Comparison of ENCODE assay signal across 27 cellular contexts in the genomic region with DNA sequence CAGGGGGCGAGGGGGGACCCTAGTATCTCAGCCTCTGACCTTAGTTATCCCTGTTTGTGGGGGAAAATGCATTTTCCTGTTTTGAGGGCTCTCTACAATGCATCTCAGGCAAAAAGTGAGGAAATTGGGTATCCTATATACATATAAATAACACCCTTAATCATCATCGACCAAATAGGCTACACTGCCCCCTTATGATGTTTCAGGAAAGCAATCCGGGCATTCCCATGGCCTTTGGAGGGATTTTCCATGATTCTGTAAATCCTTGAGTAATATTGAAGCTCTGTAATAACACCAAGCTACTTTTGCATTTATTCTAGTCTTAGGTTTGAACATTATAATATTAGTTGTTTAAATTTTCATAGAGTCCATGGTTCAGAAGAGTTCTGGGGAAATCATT.
DNase-seq lines count a peak whose midpoint lies in the region; ATAC-seq, FAIRE-seq and TF ChIP-seq lines count a peak whose summit lies in the region.
"Had no signal": no experiment of that assay in that cellular context is flagged by ENCODE, and none has a peak within 500 bp of the region (broad histone marks: within the 10 kb centered on the region; RNA-seq: fewer than 3 reads in every experiment).

No MANE protein-coding gene starts in this region.

- H3K27ac ChIP-seq in H1 (ENCODE audit: low read depth, low read length) = no peak overlapping the region
- H3K27ac ChIP-seq: BLaER1, body of pancreas, esophagus muscularis mucosa, HL-60, skin epidermis, VCaP had no signal

- no peak overlapping the region for H4K91ac ChIP-seq in H1 (replicated peaks; ENCODE audit: insufficient read length, low read length)

- POLR2A ChIA-PET in H1 (lab: Charles Lee; ENCODE audit: partially characterized antibody) = no interaction called here

- no peak overlapping the region for H3K4me2 ChIP-seq in H1 (ENCODE audit: insufficient read depth in 1 of 2, low read depth in 2 of 2, low read length in 2 of 2)
- H3K4me2 ChIP-seq: BLaER1 had no signal

- H3K4me1 ChIP-seq in H1 (replicated peaks in 1 of 4; ENCODE audit: control insufficient read depth in 3 of 4, insufficient read depth in 4 of 4, low read length in 3 of 4) = peaks cover 0 to 3% (median 0%) of the 10 kb centered on the region in 4 experiments; a peak in 2 of 7 replicates
- H3K4me1 ChIP-seq: BLaER1, body of pancreas, esophagus muscularis mucosa had no signal

- no peaks in the 10 kb centered on the region for H3K79me2 ChIP-seq in H1 (ENCODE audit: control insufficient read depth in 1 of 2, insufficient read depth in 2 of 2, low read length in 2 of 2)

- ATAC-seq in HG03432 (IDR thresholded peaks at IDR 0.05; ENCODE audit: unreplicated experiment) (no peak), GM19395 (IDR thresholded peaks at IDR 0.05; ENCODE audit: unreplicated experiment) (no peak)
- no peak for ATAC-seq in stimulated activated naive B cell treated with anti-CD40 and anti-IgM and Interleukin-4, amounts not matched to agents 10 μg/mL and 1 μg/mL and 100 μg/mL, for 72 hours (replicated peaks)
- ATAC-seq: activated naive CD8-positive, alpha-beta T cell treated with anti-CD3 and anti-CD28 coated beads, Interleukin-2, amount 50 U/mL, for 24 hours; body of pancreas; naive thymus-derived CD8-positive, alpha-beta T cell had no signal

- no peaks in the 10 kb centered on the region for H3K4me1 Mint-ChIP-seq in stimulated activated naive B cell treated with anti-CD40 and anti-IgM and Interleukin-4, amounts not matched to agents 10 μg/mL and 1 μg/mL and 100 μg/mL, for 72 hours
- H3K4me1 Mint-ChIP-seq: activated naive CD8-positive, alpha-beta T cell treated with anti-CD3 and anti-CD28 coated beads, Interleukin-2, amount 50 U/mL, for 24 hours; naive thymus-derived CD8-positive, alpha-beta T cell had no signal

- CTCF ChIA-PET in H1 (lab: Charles Lee; ENCODE audit: partially characterized antibody) = interaction anchor here (0.7 to 4.1 kb wide), 19 partner anchors 8 to 625 kb away, joined by 3 to 16 read pairs (median 3); no protein-coding TSS in a partner anchor

- H3K23me2 ChIP-seq in H1 (ENCODE audit: low read depth, low read length) = no peaks in the 10 kb centered on the region

- TF ChIP-seq EP300 in H1 (IDR thresholded peaks at IDR 0.05; ENCODE audit: borderline replicate concordance in 1 of 2, low read depth in 2 of 2, low read length in 2 of 2) = no peak

- no peaks in the 10 kb centered on the region for H3K27me3 ChIP-seq in H1 (replicated peaks in 1 of 4; ENCODE audit: control insufficient read depth in 3 of 4, extremely low read depth in 1 of 4, insufficient read depth in 3 of 4, low read length in 3 of 4)
- H3K27me3 ChIP-seq: BLaER1, body of pancreas had no signal

- H2AFZ ChIP-seq in H1 (ENCODE audit: low read length) = peak overlapping the region; percentile 35; the same call in 1 of the 2 replicates

- H4K8ac ChIP-seq in H1 (ENCODE audit: extremely low read depth, insufficient read depth, low read length) = no peak overlapping the region

- 77% methylated on average over 3 of the region's 3 CpGs; no CpG with 5 or more reads in 1 of the 2 experiments for WGBS in H1 (ENCODE audit: extremely low coverage in 1 of 2, insufficient coverage in 1 of 2, insufficient read length in 1 of 2, insufficient replicate concordance in 2 of 2, low coverage in 1 of 2, low lambda C conversion rate in 2 of 2, missing lambda C conversion rate in 1 of 2), 2 experiments

- peak; percentile 7 for DNase-seq in ELR (ENCODE audit: low read depth)
- no peak for DNase-seq in LNCaP clone FGC (ENCODE audit: low read depth)
- DNase-seq in H1 (ENCODE audit: low read depth in 1 of 2, low spot score in 2 of 2) = no peak
- DNase-seq in iPS-NIHi7 (ENCODE audit: extremely low spot score) = peak; percentile 37
- no peak for DNase-seq in head of caudate nucleus
- DNase-seq in stimulated activated naive B cell treated with anti-CD40 and anti-IgM and Interleukin-4, amounts not matched to agents 10 μg/mL and 1 μg/mL and 100 μg/mL, for 72 hours = no peak
- DNase-seq: ACHN; activated CD4-positive, alpha-beta T cell treated with anti-CD3 and anti-CD28 coated beads for 48 hours; activated naive CD8-positive, alpha-beta T cell treated with anti-CD3 and anti-CD28 coated beads, Interleukin-2, amount 50 U/mL, for 24 hours; activated T-cell treated with anti-CD3 and anti-CD28 coated beads, Interleukin-2, amount 50 U/mL, for 48 hours; body of pancreas; DMS153; effector CD8-positive, alpha-beta T cell; kidney; MV-4-11; naive thymus-derived CD8-positive, alpha-beta T cell; NCI-H510A; OCI-M1; stimulated activated CD4-positive, alpha-beta T cell treated with anti-CD3 and anti-CD28 coated beads, Interleukin-1b, Interleukin-23, amount 100 ng/mL, for 48 hours had no signal

- no peak overlapping the region for H3K56ac ChIP-seq in H1 (replicated peaks; ENCODE audit: insufficient read length, low read depth, low read length)

- H2AK5ac ChIP-seq in H1 (ENCODE audit: low read depth, low read length) = no peak overlapping the region

- TF ChIP-seq POLR2A in H1 (IDR thresholded peaks at IDR 0.05; ENCODE audit: control extremely low read depth in 1 of 2, low read depth in 2 of 2, low read length in 2 of 2) = no peak

- H3K4ac ChIP-seq in H1 (replicated peaks; ENCODE audit: insufficient read length, low read depth, low read length) = no peak overlapping the region

- H3K18ac ChIP-seq in H1 (ENCODE audit: extremely low read depth, low read length) = no peak overlapping the region

- H3K79me1 ChIP-seq in H1 (ENCODE audit: low read depth, low read length) = no peaks in the 10 kb centered on the region

- H3K4me3 ChIP-seq in LNCaP clone FGC (ENCODE audit: low read depth, low read length) (no peak overlapping the region), H1 (ENCODE audit: extremely low read depth in 1 of 4, insufficient read depth in 2 of 4, low read depth in 3 of 4, low read length in 4 of 4) (no peak overlapping the region)
- H3K4me3 ChIP-seq: BLaER1, body of pancreas, esophagus muscularis mucosa, skin epidermis had no signal

- TF ChIP-seq RAD21 in H1 (IDR thresholded peaks at IDR 0.05 in 1 of 2, conservative IDR thresholded peaks at IDR 0.05 in 1 of 2; ENCODE audit: low read depth in 2 of 2, low read length in 2 of 2) = peak; percentile 22 to 33; a peak in 2 of 4 replicates

- no peak for FAIRE-seq in H1 (lab: Jason Lieb, UNC)
- FAIRE-seq: colon, kidney had no signal

- peaks cover 5 to 8% of the 10 kb centered on the region in 2 donors for H3K9me3 Mint-ChIP-seq in stimulated activated naive B cell treated with anti-CD40 and anti-IgM and Interleukin-4, amounts not matched to agents 10 μg/mL and 1 μg/mL and 100 μg/mL, for 72 hours
- H3K9me3 Mint-ChIP-seq: activated naive CD8-positive, alpha-beta T cell treated with anti-CD3 and anti-CD28 coated beads, Interleukin-2, amount 50 U/mL, for 24 hours had no signal

- intact Hi-C loops in head of caudate nucleus (cut with DNase I) = no loop called here

- H2BK12ac ChIP-seq in H1 (ENCODE audit: low read depth, low read length) = no peak overlapping the region

- TF ChIP-seq CTCF in LNCaP clone FGC (IDR thresholded peaks at IDR 0.05; ENCODE audit: control insufficient read depth, extremely low read depth, insufficient read depth) = peak; percentile 3; the same call in 1 of the 2 replicates
- peak in 1 of 3 experiments; percentile 31; a peak in 2 of 4 replicates for TF ChIP-seq CTCF in H1 (IDR thresholded peaks at IDR 0.05; ENCODE audit: control extremely low read depth in 1 of 3, insufficient read depth in 1 of 3, low read depth in 1 of 3, low read length in 3 of 3)

- H2BK15ac ChIP-seq in H1 (ENCODE audit: low read length) = no peak overlapping the region

- H3K9ac ChIP-seq in H1 (replicated peaks in 1 of 4; ENCODE audit: extremely low read depth in 1 of 4, low read depth in 3 of 4, low read length in 3 of 4) = no peak overlapping the region
- H3K9ac ChIP-seq: BLaER1 had no signal

- peaks cover 3 to 6% of the 10 kb centered on the region in 2 donors for H3K36me3 Mint-ChIP-seq in stimulated activated naive B cell treated with anti-CD40 and anti-IgM and Interleukin-4, amounts not matched to agents 10 μg/mL and 1 μg/mL and 100 μg/mL, for 72 hours

- H2BK20ac ChIP-seq in H1 (ENCODE audit: low read length) = no peak overlapping the region

- H3K23ac ChIP-seq in H1 (ENCODE audit: insufficient read length) = no peak overlapping the region

- no peak overlapping the region for H3K4me3 Mint-ChIP-seq in stimulated activated naive B cell treated with anti-CD40 and anti-IgM and Interleukin-4, amounts not matched to agents 10 μg/mL and 1 μg/mL and 100 μg/mL, for 72 hours
- H3K4me3 Mint-ChIP-seq: activated naive CD8-positive, alpha-beta T cell treated with anti-CD3 and anti-CD28 coated beads, Interleukin-2, amount 50 U/mL, for 24 hours; naive thymus-derived CD8-positive, alpha-beta T cell had no signal

- no peak overlapping the region for H2BK5ac ChIP-seq in H1 (ENCODE audit: low read depth, low read length)

- H3K9me3 ChIP-seq in H1 (ENCODE audit: insufficient read depth in 2 of 2, low read depth in 1 of 2, low read length in 1 of 2) = no peaks in the 10 kb centered on the region
- H3K9me3 ChIP-seq: body of pancreas, esophagus muscularis mucosa had no signal

- no peaks in the 10 kb centered on the region for H3K36me3 ChIP-seq in H1 (ENCODE audit: control insufficient read depth in 2 of 4, insufficient read depth in 4 of 4, low read length in 3 of 4)
- H3K36me3 ChIP-seq: BLaER1, esophagus muscularis mucosa had no signal

- H4K20me1 ChIP-seq in H1 (replicated peaks in 1 of 2; ENCODE audit: control insufficient read depth in 1 of 2, insufficient read depth in 2 of 2, low read length in 2 of 2) = peaks cover 0 to under 1% of the 10 kb centered on the region in 2 experiments
- H4K20me1 ChIP-seq: BLaER1 had no signal

- H2BK120ac ChIP-seq in H1 (replicated peaks; ENCODE audit: low read depth, low read length) = no peak overlapping the region

- H3K27me3 Mint-ChIP-seq in stimulated activated naive B cell treated with anti-CD40 and anti-IgM and Interleukin-4, amounts not matched to agents 10 μg/mL and 1 μg/mL and 100 μg/mL, for 72 hours = peaks cover 25 to 31% of the 10 kb centered on the region in 2 donors

- no peak overlapping the region for H4K5ac ChIP-seq in H1 (ENCODE audit: insufficient read length, low read depth, low read length)

- H3K27ac Mint-ChIP-seq in stimulated activated naive B cell treated with anti-CD40 and anti-IgM and Interleukin-4, amounts not matched to agents 10 μg/mL and 1 μg/mL and 100 μg/mL, for 72 hours = no peak overlapping the region
- H3K27ac Mint-ChIP-seq: activated naive CD8-positive, alpha-beta T cell treated with anti-CD3 and anti-CD28 coated beads, Interleukin-2, amount 50 U/mL, for 24 hours; naive thymus-derived CD8-positive, alpha-beta T cell had no signal

- H3K14ac ChIP-seq in H1 (ENCODE audit: insufficient read length) = no peak overlapping the region

Comparison
In these comparisons a context has a peak if more than half of its experiments do, and no peak if none do; other contexts are left out.
1. DNase-seq: peak in ELR (single experiment) and iPS-NIHi7 (single experiment); none in LNCaP clone FGC (single experiment), H1 (0 of 2), head of caudate nucleus (0 of 42) and stimulated activated naive B cell treated with anti-CD40 and anti-IgM and Interleukin-4, amounts not matched to agents 10 μg/mL and 1 μg/mL and 100 μg/mL, for 72 hours (single experiment).